Comparison of ENCODE assay signal across 9 cellular contexts in genomic region chr15:48641416-48641815, GRCh38. TPM values are rescaled to one million over a fixed set of nuclear protein-coding genes. Genes with fewer than 3 reads are reported as not detected.
DNase-seq lines count a peak whose midpoint lies in the region; ATAC-seq and TF ChIP-seq lines count a peak whose summit lies in the region.
"Had no signal": no experiment of that assay in that cellular context is flagged by ENCODE, and none has a peak within 500 bp of the region (broad histone marks: within the 10 kb centered on the region; RNA-seq: fewer than 3 reads in every experiment).

No MANE protein-coding gene starts in this region.

- H3K4me1 ChIP-seq in DND-41 (ENCODE audit: insufficient read depth, low read length) (peaks cover 28% of the 10 kb centered on the region), lower lobe of right lung (peaks cover 27% of the 10 kb centered on the region)
- H3K4me1 ChIP-seq: SJCRH30 had no signal

- H3K9ac ChIP-seq in DND-41 (ENCODE audit: low read depth, low read length), result no peak overlapping the region

- ATAC-seq in DND-41 (ENCODE audit: insufficient read depth, low read depth), result no peak
- peak; percentile 40 for ATAC-seq in HG03469 (IDR thresholded peaks at IDR 0.05; ENCODE audit: unreplicated experiment)
- ATAC-seq in lower lobe of right lung, result no peak
- ATAC-seq in HG03571 (IDR thresholded peaks at IDR 0.05; ENCODE audit: unreplicated experiment), result no peak
- no peak for ATAC-seq in HG03095 (IDR thresholded peaks at IDR 0.05; ENCODE audit: unreplicated experiment)
- ATAC-seq in HG02763 (IDR thresholded peaks at IDR 0.05; ENCODE audit: unreplicated experiment), result no peak

- H3K27ac ChIP-seq in DND-41 (ENCODE audit: low read length), result no peak overlapping the region
- no peak overlapping the region for H3K27ac ChIP-seq in lower lobe of right lung
- H3K27ac ChIP-seq: SJCRH30 had no signal

- H4K20me1 ChIP-seq in DND-41 (ENCODE audit: insufficient read depth, low read length), result no peaks in the 10 kb centered on the region; the same call in 1 of the 2 replicates

- H2AFZ ChIP-seq in DND-41 (ENCODE audit: low read depth, low read length), result no peak overlapping the region

- DNase-seq in DND-41 (no peak), amniotic epithelial cell (ENCODE audit: low read depth) (peak; percentile 58), lower lobe of right lung (no peak), ureter (ENCODE audit: low spot score) (no peak)
- DNase-seq: SJCRH30 had no signal

- no peak overlapping the region for H3K4me2 ChIP-seq in DND-41 (ENCODE audit: insufficient read depth, low read length)

- intact Hi-C loops in lower lobe of right lung (cut with DNase I), result no loop called here

- H3K79me2 ChIP-seq in DND-41 (ENCODE audit: insufficient read depth, low read length), result no peaks in the 10 kb centered on the region

- TF ChIP-seq CTCF in DND-41 (IDR thresholded peaks at IDR 0.05; ENCODE audit: borderline replicate concordance, extremely low read depth, low read length, poor library complexity, severe bottlenecking), result peak; percentile 48
- TF ChIP-seq CTCF in lower lobe of right lung (IDR thresholded peaks at IDR 0.05), result peak; percentile 12

- H3K9me3 ChIP-seq in DND-41 (ENCODE audit: insufficient read depth, low read length, severe bottlenecking) (no peaks in the 10 kb centered on the region), lower lobe of right lung (no peaks in the 10 kb centered on the region)
- H3K9me3 ChIP-seq: SJCRH30 had no signal

- H3K4me3 ChIP-seq in DND-41 (ENCODE audit: low read depth in 1 of 2, low read length in 2 of 2) (no peak overlapping the region), lower lobe of right lung (peak overlapping the region; percentile 19)
- H3K4me3 ChIP-seq: SJCRH30 had no signal

- no peaks in the 10 kb centered on the region for H3K36me3 ChIP-seq in DND-41 (ENCODE audit: insufficient read depth, low read length)
- H3K36me3 ChIP-seq in lower lobe of right lung, result no peaks in the 10 kb centered on the region

- H3K27me3 ChIP-seq in DND-41 (ENCODE audit: insufficient read depth, low read length, poor library complexity) (peaks cover 27% of the 10 kb centered on the region), lower lobe of right lung (ENCODE audit: low read depth) (peaks cover 24% of the 10 kb centered on the region)
- H3K27me3 ChIP-seq: SJCRH30 had no signal

RNA-seq across cellular contexts. Expression of gene FBN1, which starts 4.1 kb away (rescaled TPM):
- total RNA-seq in lower lobe of right lung (75.3 TPM), ureter (37.1 TPM)
